Comparison of ENCODE assay signal across 13 cellular contexts in the genomic region with DNA sequence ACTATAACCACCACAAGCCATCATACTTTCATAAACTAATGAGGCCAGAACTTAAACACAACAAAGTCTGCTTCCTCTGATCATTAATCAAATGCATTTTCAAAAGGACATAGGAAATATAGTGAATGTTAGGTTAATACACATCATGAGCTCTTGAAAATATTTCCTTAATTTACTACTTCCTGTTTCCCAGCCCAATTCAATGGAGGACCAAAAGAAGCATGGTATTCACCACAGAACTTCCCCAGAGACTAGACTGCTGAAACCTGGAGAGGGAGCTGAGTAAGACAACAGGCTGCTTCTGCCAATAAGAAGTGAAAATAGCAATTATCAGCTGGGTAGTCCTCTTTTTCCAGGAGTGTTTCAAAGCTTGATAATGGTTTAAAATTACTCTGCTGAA.
DNase-seq lines count a peak whose midpoint lies in the region; ATAC-seq and TF ChIP-seq lines count a peak whose summit lies in the region.
"Had no signal": no experiment of that assay in that cellular context is flagged by ENCODE, and none has a peak within 500 bp of the region (broad histone marks: within the 10 kb centered on the region; RNA-seq: fewer than 3 reads in every experiment).

No MANE protein-coding gene starts in this region.

- no peak overlapping the region for H3K27ac Mint-ChIP-seq in glutamatergic neuron (ENCODE audit: unreplicated experiment)
- H3K27ac Mint-ChIP-seq: activated naive CD4-positive, alpha-beta T cell treated with anti-CD3 and anti-CD28 coated beads, Interleukin-2, amount 50 U/mL, for 24 hours had no signal

- no peaks in the 10 kb centered on the region for H3K36me3 ChIP-seq in mucosa of descending colon (ENCODE audit: low read depth)
- H3K36me3 ChIP-seq: esophagus squamous epithelium, spleen had no signal

- H3K4me3 Mint-ChIP-seq in glutamatergic neuron (ENCODE audit: unreplicated experiment) = no peak overlapping the region
- H3K4me3 Mint-ChIP-seq: activated naive CD4-positive, alpha-beta T cell treated with anti-CD3 and anti-CD28 coated beads, Interleukin-2, amount 50 U/mL, for 24 hours had no signal

- no peak for ATAC-seq in mucosa of descending colon
- ATAC-seq: K562, Panc1 had no signal

- no peaks in the 10 kb centered on the region for H3K36me3 Mint-ChIP-seq in glutamatergic neuron (ENCODE audit: unreplicated experiment)

- H3K4me3 ChIP-seq in NB4 (ENCODE audit: low read depth, low read length) = no peak overlapping the region
- H3K4me3 ChIP-seq in mucosa of descending colon = no peak overlapping the region
- H3K4me3 ChIP-seq: esophagus squamous epithelium, K562, spleen had no signal

- H3K9me3 Mint-ChIP-seq in glutamatergic neuron (ENCODE audit: unreplicated experiment) = peaks cover 1% of the 10 kb centered on the region
- H3K9me3 Mint-ChIP-seq: activated naive CD4-positive, alpha-beta T cell treated with anti-CD3 and anti-CD28 coated beads, Interleukin-2, amount 50 U/mL, for 24 hours had no signal

- H3K4me1 ChIP-seq in mucosa of descending colon (ENCODE audit: low read depth) = no peaks in the 10 kb centered on the region
- H3K4me1 ChIP-seq: esophagus squamous epithelium, spleen had no signal

- H3K4me1 Mint-ChIP-seq in glutamatergic neuron (ENCODE audit: low read depth, unreplicated experiment) = no peaks in the 10 kb centered on the region
- H3K4me1 Mint-ChIP-seq: activated naive CD4-positive, alpha-beta T cell treated with anti-CD3 and anti-CD28 coated beads, Interleukin-2, amount 50 U/mL, for 24 hours had no signal

- intact Hi-C loops in mucosa of descending colon (cut with DNase I, micrococcal nuclease) = no loop called here

- no peaks in the 10 kb centered on the region for H3K9me3 ChIP-seq in mucosa of descending colon
- H3K9me3 ChIP-seq: esophagus squamous epithelium, spleen had no signal

- no peaks in the 10 kb centered on the region for H3K27me3 Mint-ChIP-seq in glutamatergic neuron (ENCODE audit: unreplicated experiment)
- H3K27me3 Mint-ChIP-seq: activated naive CD4-positive, alpha-beta T cell treated with anti-CD3 and anti-CD28 coated beads, Interleukin-2, amount 50 U/mL, for 24 hours had no signal

- TF ChIP-seq CTCF in NB4 (IDR thresholded peaks at IDR 0.05; ENCODE audit: low read depth, low read length) (no peak), mucosa of descending colon (IDR thresholded peaks at IDR 0.05) (no peak), glutamatergic neuron (IDR thresholded peaks at IDR 0.05; ENCODE audit: partially characterized antibody, unreplicated experiment) (no peak)

- DNase-seq in GM04503 (ENCODE audit: low read depth) = peak; percentile 60
- peak; percentile 64 for DNase-seq in NB4 (ENCODE audit: low read depth)
- DNase-seq in fibroblast of gingiva (ENCODE audit: low read depth) = peak; percentile 47
- DNase-seq in non-pigmented ciliary epithelial cell (ENCODE audit: low read depth) = peak; percentile 15
- no peak for DNase-seq in mucosa of descending colon
- no peak for DNase-seq in putamen (ENCODE audit: low spot score)
- DNase-seq in NCI-H146 (lab: John Stamatoyannopoulos, UW) = no peak
- DNase-seq in glutamatergic neuron = no peak
- DNase-seq: esophagus squamous epithelium, spleen had no signal

- TF ChIP-seq POLR2A in NB4 (IDR thresholded peaks at IDR 0.05; ENCODE audit: extremely low read depth, insufficient read length) = no peak

Comparison
In these comparisons a context has a peak if more than half of its experiments do, and no peak if none do; other contexts are left out.
1. DNase-seq: peak in GM04503 (single experiment), NB4 (single experiment), fibroblast of gingiva (single experiment) and non-pigmented ciliary epithelial cell (single experiment); none in mucosa of descending colon (0 of 3), putamen (single experiment), NCI-H146 (single experiment) and glutamatergic neuron (single experiment).